In the genomic region with DNA sequence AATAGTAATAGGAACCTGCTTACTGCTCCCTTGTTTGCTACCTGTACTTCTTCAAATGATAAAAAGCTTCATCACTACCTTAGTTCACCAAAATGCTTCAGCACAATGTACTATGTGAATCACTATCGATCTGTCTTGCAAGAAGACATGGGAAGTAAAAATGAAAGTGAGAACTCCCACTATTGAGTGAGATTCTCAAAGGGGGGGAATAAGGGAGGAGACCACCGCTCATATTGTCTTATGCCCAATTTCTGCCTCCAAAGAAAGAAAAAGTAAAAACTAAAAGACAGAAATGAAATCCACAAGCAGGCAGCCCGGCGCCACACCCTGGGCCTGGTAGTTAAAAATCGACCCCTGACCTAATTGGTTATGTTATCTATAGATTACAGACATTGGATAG, we compare ENCODE assay signal across 12 cellular contexts. TPM values are rescaled to one million over a fixed set of nuclear protein-coding genes. Genes with fewer than 3 reads are reported as not detected.
DNase-seq lines count a peak whose midpoint lies in the region; ATAC-seq, FAIRE-seq and TF ChIP-seq lines count a peak whose summit lies in the region.
"Not testable (repeated sequence)": the region's sequence is repeated elsewhere in the genome, so short reads cannot be mapped to it uniquely, and the experiment has no call there.
"Had no signal": no experiment of that assay in that cellular context is flagged by ENCODE, and none has a peak within 500 bp of the region (broad histone marks: within the 10 kb centered on the region; RNA-seq: fewer than 3 reads in every experiment).

No MANE protein-coding gene starts in this region.

- not testable (repeated sequence) for FAIRE-seq in K562 (lab: Jason Lieb, UNC)

- not testable (repeated sequence) for ATAC-seq in activated B cell treated with CpG ODN at 0.5 μM for 24 hours (ENCODE audit: low read depth); K562; natural killer cell; stimulated activated effector memory CD8-positive, alpha-beta T cell treated with anti-CD3 and anti-CD28 coated beads, Interleukin-12 subunit alpha, Interleukin-12 subunit beta, amount 100 ng/mL, for 72 hours

- not testable (repeated sequence) for BruUV-seq in K562 (replicated peaks; lab: Mats Ljungman, UMichigan)

- H3K9me1 ChIP-seq in K562 (ENCODE audit: control insufficient read depth, insufficient read depth, low read length) = not testable (repeated sequence)

- not testable (repeated sequence) for TF ChIP-seq EP300 in K562 (IDR thresholded peaks at IDR 0.05; ENCODE audit: low read length)

- TF ChIP-seq RAD21 in K562 (CRISPR knock-in tag; conservative IDR thresholded peaks at IDR 0.05 in 1 of 2, IDR thresholded peaks at IDR 0.05 in 1 of 2) = not testable (repeated sequence)

- intact Hi-C loops in activated B cell treated with CpG ODN at 0.5 μM for 24 hours (cut with micrococcal nuclease); activated CD4-positive, alpha-beta T cell treated with anti-CD3 and anti-CD28 coated beads, Interleukin-2, amount 10 ng/mL, durations not matched to agents 24 days and 14 days (cut with micrococcal nuclease); K562 (cut with micrococcal nuclease): not testable (repeated sequence)
- intact Hi-C loops in natural killer cell (cut with micrococcal nuclease) = loop anchor here (2.0 kb wide), 1 partner anchor 13 kb away; no protein-coding TSS in a partner anchor

- in situ Hi-C loops in K562 (cut with MboI) = loop anchor here (25.0 kb wide), 2 partner anchors 343 to 668 kb away; a partner anchor contains a TSS

- POLR2A ChIA-PET in HEK293 (lab: Yijun Ruan, JAX) = not testable (repeated sequence)
- POLR2A ChIA-PET in activated B cell treated with CpG ODN at 0.5 μM for 24 hours (lab: Charles Lee) (interaction anchor here (0.7 kb wide), 1 partner anchor 286 kb away, joined by 3 read pairs; no protein-coding TSS in a partner anchor), K562 (lab: Yijun Ruan, JAX) (interaction anchor here (1.9 kb wide), 1 partner anchor 9 kb away, joined by 8 read pairs; no protein-coding TSS in a partner anchor)

- CTCF ChIA-PET in HEK293 (lab: Yijun Ruan, JAX) = interaction anchor here (0.6 kb wide), 1 partner anchor 236 kb away, joined by 3 read pairs; no protein-coding TSS in a partner anchor
- CTCF ChIA-PET in activated B cell treated with CpG ODN at 0.5 μM for 24 hours (lab: Charles Lee); K562 (lab: Yijun Ruan, JAX; ENCODE audit: low intra/inter-chr PET ratio): not testable (repeated sequence)

- not testable (repeated sequence) for TF ChIP-seq POLR2A in K562 (conservative IDR thresholded peaks at IDR 0.05)

- not testable (repeated sequence) for H2AFZ ChIP-seq in K562 (ENCODE audit: low read depth, low read length)

- not testable (repeated sequence) for H3K36me3 ChIP-seq in HEK293 (ENCODE audit: control insufficient read depth in 2 of 2, insufficient read depth in 1 of 2, low read length in 2 of 2); K562 (ENCODE audit: control insufficient read depth, insufficient read depth, low read length)

- not testable (repeated sequence) for H4K20me1 ChIP-seq in K562 (replicated peaks; ENCODE audit: control insufficient read depth, insufficient read depth, low read length)

- not testable (repeated sequence) for H3K36me3 Mint-ChIP-seq in activated B cell treated with CpG ODN at 0.5 μM for 24 hours (ENCODE audit: low read depth); activated CD4-positive, alpha-beta T cell treated with anti-CD3 and anti-CD28 coated beads, Interleukin-2, amount 10 ng/mL, durations not matched to agents 24 days and 14 days (ENCODE audit: low read depth); immature natural killer cell; natural killer cell; stimulated activated effector memory CD8-positive, alpha-beta T cell treated with anti-CD3 and anti-CD28 coated beads, Interleukin-12 subunit alpha, Interleukin-12 subunit beta, amount 100 ng/mL, for 72 hours

- not testable (repeated sequence) for H3K4me2 ChIP-seq in K562 (ENCODE audit: insufficient read depth, low read length)

- H3K79me2 ChIP-seq in K562 (ENCODE audit: control insufficient read depth, insufficient read depth, low read length) = not testable (repeated sequence)

- not testable (repeated sequence) for H3K27me3 Mint-ChIP-seq in activated B cell treated with CpG ODN at 0.5 μM for 24 hours; activated CD4-positive, alpha-beta T cell treated with anti-CD3 and anti-CD28 coated beads, Interleukin-2, amount 10 ng/mL, durations not matched to agents 24 days and 14 days; immature natural killer cell (ENCODE audit: low read depth in 3 of 3); natural killer cell (ENCODE audit: low read depth in 2 of 2)

- not testable (repeated sequence) for TF ChIP-seq CTCF in HEK293 (tag by site-specific recombination; IDR thresholded peaks at IDR 0.05); activated B cell treated with CpG ODN at 0.5 μM for 24 hours (IDR thresholded peaks at IDR 0.05); K562 (IDR thresholded peaks at IDR 0.05 in 2 of 3, conservative IDR thresholded peaks at IDR 0.05 in 1 of 3; ENCODE audit: insufficient read depth in 2 of 3, low read depth in 1 of 3, low read length in 3 of 3); natural killer cell (IDR thresholded peaks at IDR 0.05)

- H3K27me3 ChIP-seq in K562 (ENCODE audit: control insufficient read depth in 2 of 2, insufficient read depth in 2 of 2, low read length in 2 of 2) = not testable (repeated sequence)

- H3K9ac ChIP-seq in K562 (ENCODE audit: insufficient read depth in 1 of 2, low read depth in 2 of 2, low read length in 2 of 2) = not testable (repeated sequence)

- DNase-seq in OCI-M1 (lab: John Stamatoyannopoulos, UW) = peak; percentile 25
- DNase-seq in activated B cell treated with CpG ODN at 0.5 μM for 24 hours; activated CD4-positive, alpha-beta T cell treated with anti-CD3 and anti-CD28 coated beads, Interleukin-2, amount 10 ng/mL, durations not matched to agents 24 days and 14 days; K562 (ENCODE audit: extremely low read depth in 1 of 4, low spot score in 3 of 4); immature natural killer cell; natural killer cell; stimulated activated effector memory CD8-positive, alpha-beta T cell treated with anti-CD3 and anti-CD28 coated beads, Interleukin-12 subunit alpha, Interleukin-12 subunit beta, amount 100 ng/mL, for 72 hours (ENCODE audit: low spot score in 2 of 2): not testable (repeated sequence)

- H3K27ac Mint-ChIP-seq in activated B cell treated with CpG ODN at 0.5 μM for 24 hours = peak overlapping the region; percentile 35
- H3K27ac Mint-ChIP-seq in activated CD4-positive, alpha-beta T cell treated with anti-CD3 and anti-CD28 coated beads, Interleukin-2, amount 10 ng/mL, durations not matched to agents 24 days and 14 days = peak overlapping the region; percentile 28
- peak overlapping the region; percentile 46 to 94 (median 82) for H3K27ac Mint-ChIP-seq in immature natural killer cell
- H3K27ac Mint-ChIP-seq in natural killer cell = peak overlapping the region; percentile 72 to 79
- peak overlapping the region; percentile 16 for H3K27ac Mint-ChIP-seq in stimulated activated effector memory CD8-positive, alpha-beta T cell treated with anti-CD3 and anti-CD28 coated beads, Interleukin-12 subunit alpha, Interleukin-12 subunit beta, amount 100 ng/mL, for 72 hours

- not testable (repeated sequence) for H3K4me1 ChIP-seq in HEK293 (ENCODE audit: control insufficient read depth, insufficient read depth, low read length); K562 (replicated peaks in 1 of 2; ENCODE audit: control insufficient read depth in 2 of 2, insufficient read depth in 2 of 2, low read length in 2 of 2)

- H3K4me3 ChIP-seq in HEK293 (ENCODE audit: low read depth, low read length); K562: not testable (repeated sequence)

- H3K27ac ChIP-seq in HEK293 (ENCODE audit: extremely low read depth, low read depth, low read length); K562 (ENCODE audit: extremely low read depth, low read depth, low read length): not testable (repeated sequence)

- H3K4me1 Mint-ChIP-seq in activated B cell treated with CpG ODN at 0.5 μM for 24 hours = peaks cover 51% of the 10 kb centered on the region
- peaks cover 30% of the 10 kb centered on the region for H3K4me1 Mint-ChIP-seq in activated CD4-positive, alpha-beta T cell treated with anti-CD3 and anti-CD28 coated beads, Interleukin-2, amount 10 ng/mL, durations not matched to agents 24 days and 14 days
- H3K4me1 Mint-ChIP-seq in immature natural killer cell = peaks cover 81 to 98% of the 10 kb centered on the region in 2 donors
- H3K4me1 Mint-ChIP-seq in natural killer cell = peaks cover 65 to 70% of the 10 kb centered on the region in 2 donors
- peaks cover 14% of the 10 kb centered on the region for H3K4me1 Mint-ChIP-seq in stimulated activated effector memory CD8-positive, alpha-beta T cell treated with anti-CD3 and anti-CD28 coated beads, Interleukin-12 subunit alpha, Interleukin-12 subunit beta, amount 100 ng/mL, for 72 hours

- H3K4me3 Mint-ChIP-seq in activated B cell treated with CpG ODN at 0.5 μM for 24 hours; activated CD4-positive, alpha-beta T cell treated with anti-CD3 and anti-CD28 coated beads, Interleukin-2, amount 10 ng/mL, durations not matched to agents 24 days and 14 days; stimulated activated effector memory CD8-positive, alpha-beta T cell treated with anti-CD3 and anti-CD28 coated beads, Interleukin-12 subunit alpha, Interleukin-12 subunit beta, amount 100 ng/mL, for 72 hours: not testable (repeated sequence)
- H3K4me3 Mint-ChIP-seq in immature natural killer cell (peak overlapping the region in 4 of 5 donors; percentile 36 to 57 (median 46)), natural killer cell (peak overlapping the region; percentile 10)

- H3K9me3 ChIP-seq in HEK293 (ENCODE audit: control insufficient read depth, insufficient read depth, low read depth, low read length); K562 (replicated peaks; ENCODE audit: control insufficient read depth, insufficient read depth, low read depth, low read length): not testable (repeated sequence)

- WGBS in K562 (ENCODE audit: insufficient coverage, low coverage, missing lambda C conversion rate) = 40% methylated on average over 5 of the region's 5 CpGs

- not testable (repeated sequence) for H3K9me3 Mint-ChIP-seq in activated B cell treated with CpG ODN at 0.5 μM for 24 hours; activated CD4-positive, alpha-beta T cell treated with anti-CD3 and anti-CD28 coated beads, Interleukin-2, amount 10 ng/mL, durations not matched to agents 24 days and 14 days; natural killer cell; stimulated activated effector memory CD8-positive, alpha-beta T cell treated with anti-CD3 and anti-CD28 coated beads, Interleukin-12 subunit alpha, Interleukin-12 subunit beta, amount 100 ng/mL, for 72 hours
- H3K9me3 Mint-ChIP-seq in immature natural killer cell = peaks cover 0 to 11% (median 3%) of the 10 kb centered on the region in 6 donors

RNA-seq across cellular contexts. Expression of a gene that starts 18.5 kb away (rescaled TPM):
- total RNA-seq in activated B cell treated with CpG ODN at 0.5 μM for 24 hours (0.35 and 0.59 TPM in 2 replicates), K562 (2014; rRNA removed) (54.4 and 65.8 TPM in 2 replicates), K562 (2014; rRNA removed; fragmentation: Illumina TruSeq; extraction: Trizol) (74.7 and 85.7 TPM in 2 replicates), K562 (2015; rRNA removed; fragmentation: Illumina TruSeq; extraction: Trizol) (64.5 and 72.1 TPM in 2 replicates), K562 (2021) (45.6 and 52.8 TPM in 2 replicates), natural killer cell (1 to 10 TPM in 1 of 3 donors, under 1 TPM in 2; 0.78 to 1.0 (median 0.99) TPM)
- total RNA-seq in activated CD4-positive, alpha-beta T cell treated with anti-CD3 and anti-CD28 coated beads, Interleukin-2, amount 10 ng/mL, durations not matched to agents 24 days and 14 days = 18.0 and 18.2 TPM in 2 replicates
- 18.3 and 46.6 TPM in 2 replicates for total RNA-seq in K562 (2011; cell fraction: chromatin; rRNA removed; ENCODE audit: low replicate concordance)
- total RNA-seq in K562 (2011; cell fraction: nucleolus; rRNA removed) = 15.0 and 17.2 TPM in 2 replicates
- total RNA-seq in K562 (2011; cell fraction: nucleoplasm; rRNA removed) = 22.6 and 23.8 TPM in 2 replicates
- polyA plus RNA-seq in K562 (2011; rRNA removed) (53.3 and 69.7 TPM in 2 replicates), K562 (2014; fragmentation: Illumina TruSeq; extraction: Trizol) (66.4 and 75.9 TPM in 2 replicates), K562 (2014; fragmentation: Nextera tagmentation; extraction: Ambion mirVana) (10 to 100 TPM; 30.0 to 38.6 TPM), K562 (2014; rRNA removed) (48.6 and 66.4 TPM in 2 replicates), immature natural killer cell (1 to 10 TPM in 1 of 3 donors, under 1 TPM in 2; 0.39 to 1.4 (median 1.00) TPM)
- polyA plus RNA-seq in K562 (2011; cell fraction: cytosol; rRNA removed) = 17.1 and 29.6 TPM in 2 replicates
- polyA plus RNA-seq in K562 (2011; cell fraction: nucleus; rRNA removed) = 24.2 and 25.4 TPM in 2 replicates
- 42.5 and 47.0 TPM in 2 replicates for polyA plus RNA-seq in K562 (2012)
- 122 and 124 TPM in 2 replicates for polyA minus RNA-seq in K562 (2011; rRNA and poly(A)+ RNA removed)
- polyA minus RNA-seq in K562 (2011; cell fraction: cytosol; rRNA and poly(A)+ RNA removed) = 30.9 and 39.3 TPM in 2 replicates
- polyA minus RNA-seq in K562 (2011; cell fraction: nucleus; rRNA and poly(A)+ RNA removed) = 23.6 and 35.4 TPM in 2 replicates
- total RNA-seq: B cell; CD4-positive, alpha-beta memory T cell; CD4-positive, alpha-beta T cell had no signal
- polyA plus RNA-seq: CD14-positive monocyte; CD4-positive, alpha-beta memory T cell had no signal

Comparison
In these comparisons a context has a peak if more than half of its experiments do, and no peak if none do; other contexts are left out.
1. H3K27ac Mint-ChIP-seq: peak in every context shown above with its lines; median percentile 82 in immature natural killer cell; 76 in natural killer cell; 35 in activated B cell treated with CpG ODN at 0.5 μM for 24 hours; 28 in activated CD4-positive, alpha-beta T cell treated with anti-CD3 and anti-CD28 coated beads, Interleukin-2, amount 10 ng/mL, durations not matched to agents 24 days and 14 days; 16 in stimulated activated effector memory CD8-positive, alpha-beta T cell treated with anti-CD3 and anti-CD28 coated beads, Interleukin-12 subunit alpha, Interleukin-12 subunit beta, amount 100 ng/mL, for 72 hours.